ENCODE assay signal across 9 cellular contexts in genomic region chr2:15905267-15905645, GRCh38. TPM values are rescaled to one million over a fixed set of nuclear protein-coding genes. Genes with fewer than 3 reads are reported as not detected.
"Had no signal": no experiment of that assay in that cellular context is flagged by ENCODE, and none has a peak within 500 bp of the region (broad histone marks: within the 10 kb centered on the region; RNA-seq: fewer than 3 reads in every experiment).

No MANE protein-coding gene starts in this region.

- ATAC-seq: GM23338, HCT116 had no signal

- DNase-seq: GM23248, GOT3, H7, H9, HCEC 1CT, HFFc6 had no signal

- H3K4me1 Mint-ChIP-seq: GM23338, H9 had no signal

- H3K4me3 Mint-ChIP-seq: GM23338, H9, HFFc6 had no signal

- H3K27ac Mint-ChIP-seq: GM23338, H9, HFFc6 had no signal

RNA-seq across cellular contexts. Expression of gene MYCN, which starts 35.1 kb away (rescaled TPM):
- total RNA-seq: GM23248, H4, HFFc6 had no signal
- polyA plus RNA-seq: GM23248 had no signal
